In genomic region chr2:165874445-165875039, GRCh38 we compare ENCODE assay signal across 9 cellular contexts.
A peak's percentile ranks its signal among the peaks of the same experiment; 100 is the strongest.
DNase-seq lines count a peak whose midpoint lies in the region; ATAC-seq, FAIRE-seq and TF ChIP-seq lines count a peak whose summit lies in the region.
"Had no signal": no experiment of that assay in that cellular context is flagged by ENCODE, and none has a peak within 500 bp of the region (broad histone marks: within the 10 kb centered on the region; RNA-seq: fewer than 3 reads in every experiment).

No MANE protein-coding gene starts in this region.

- peak; percentile 94 for ATAC-seq in HG02588 (IDR thresholded peaks at IDR 0.05; ENCODE audit: unreplicated experiment)

- DNase-seq in ACHN (peak; percentile 83), GM12891 (ENCODE audit: insufficient read length, low spot score) (peak; percentile 24), M059J (ENCODE audit: low read depth) (peak; percentile 58), RPMI8226 (peak; percentile 65), dermis blood vessel endothelial cell (peak; percentile 70), mesenchymal stem cell (peak; percentile 76), activated gamma-delta T cell treated with Interleukin-2 at 50 U/mL for 16 hours (no peak)

- no peak overlapping the region for H3K4me2 ChIP-seq in mesenchymal stem cell (ENCODE audit: low read length, poor library complexity, severe bottlenecking)

- H2BK15ac ChIP-seq in mesenchymal stem cell (ENCODE audit: low read depth, poor library complexity, severe bottlenecking), result no peak overlapping the region

- no peak overlapping the region for H3K14ac ChIP-seq in mesenchymal stem cell (ENCODE audit: low read length in 2 of 2)

- no peak overlapping the region for H2BK120ac ChIP-seq in mesenchymal stem cell (ENCODE audit: low read depth, low read length)

- H3K27ac ChIP-seq in mesenchymal stem cell (ENCODE audit: low read length, poor library complexity, severe bottlenecking), result no peak overlapping the region

- no peak overlapping the region for H2AK5ac ChIP-seq in mesenchymal stem cell (ENCODE audit: low read length, severe bottlenecking)

- no peaks in the 10 kb centered on the region for H3K9me3 ChIP-seq in mesenchymal stem cell (ENCODE audit: control insufficient read depth, low read length)

- H3K9ac ChIP-seq in mesenchymal stem cell (ENCODE audit: low read length), result no peak overlapping the region

- no peaks in the 10 kb centered on the region for H3K79me1 ChIP-seq in mesenchymal stem cell (replicated peaks; ENCODE audit: low read length, poor library complexity, severe bottlenecking)

- H2BK5ac ChIP-seq in mesenchymal stem cell (ENCODE audit: low read depth, low read length, poor library complexity, severe bottlenecking), result no peak overlapping the region

- no peak for TF ChIP-seq POLR2A in GM12891 (IDR thresholded peaks at IDR 0.05; ENCODE audit: low read depth, low read length)

- no peak overlapping the region for H3K4me3 ChIP-seq in mesenchymal stem cell (ENCODE audit: insufficient read depth in 1 of 2, low read depth in 1 of 2, low read length in 2 of 2)
- H3K4me3 ChIP-seq: skin epidermis had no signal

- no peak overlapping the region for H4K8ac ChIP-seq in mesenchymal stem cell (ENCODE audit: low read length)

- H2BK12ac ChIP-seq in mesenchymal stem cell (ENCODE audit: low read length in 2 of 2), result no peak overlapping the region

- no peak overlapping the region for H3K4ac ChIP-seq in mesenchymal stem cell (ENCODE audit: low read depth in 1 of 2, low read length in 2 of 2)

- WGBS in mesenchymal stem cell, result no CpG with 5 or more reads among the region's 3 CpGs

- H4K91ac ChIP-seq in mesenchymal stem cell (ENCODE audit: low read length), result no peak overlapping the region

- no peak overlapping the region for H2AFZ ChIP-seq in mesenchymal stem cell (ENCODE audit: low read depth, low read length)

- H3K4me1 ChIP-seq in mesenchymal stem cell (ENCODE audit: control insufficient read depth, insufficient read depth, low read depth, low read length), result no peaks in the 10 kb centered on the region

- in situ Hi-C loops in ACHN (cut with HindIII; ENCODE audit: low pct_ligation_motif_present, low pct_unique_long_range_greater_than_20kb, low sequenced_read_pairs), result no loop called here

- no peak overlapping the region for H3K23ac ChIP-seq in mesenchymal stem cell (ENCODE audit: low read length in 2 of 2)

- H3K27me3 ChIP-seq in mesenchymal stem cell (ENCODE audit: control insufficient read depth in 1 of 2, insufficient read depth in 1 of 2, low read length in 2 of 2), result no peaks in the 10 kb centered on the region

- peak; percentile 62 for FAIRE-seq in GM12891 (lab: Jason Lieb, UNC)

- peaks cover 0 to 4% of the 10 kb centered on the region in 2 experiments for H3K36me3 ChIP-seq in mesenchymal stem cell (ENCODE audit: control insufficient read depth in 1 of 2, insufficient read depth in 2 of 2, low read depth in 1 of 2, low read length in 2 of 2)

- no peak overlapping the region for H3K18ac ChIP-seq in mesenchymal stem cell (ENCODE audit: low read depth in 1 of 2, low read length in 2 of 2)

TF ChIP-seq in GM12891, 5 proteins besides CTCF, POLR2A, EP300 and RAD21:
- TF ChIP-seq TAF1 (IDR thresholded peaks at IDR 0.05; ENCODE audit: low read depth, low read length), result no peak
- TF ChIP-seq PAX5 (IDR thresholded peaks at IDR 0.05; ENCODE audit: insufficient read depth, low read length, severe bottlenecking), result no peak
- no peak for TF ChIP-seq POU2F2 (IDR thresholded peaks at IDR 0.05; ENCODE audit: low read depth, low read length)
- TF ChIP-seq SPI1 (IDR thresholded peaks at IDR 0.05; ENCODE audit: low read depth, low read length), result peak; percentile 52
- no peak for TF ChIP-seq POLR2AphosphoS5 (IDR thresholded peaks at IDR 0.05; ENCODE audit: low read depth, low read length)
